ENCODE assay signal across 27 cellular contexts in the genomic region with DNA sequence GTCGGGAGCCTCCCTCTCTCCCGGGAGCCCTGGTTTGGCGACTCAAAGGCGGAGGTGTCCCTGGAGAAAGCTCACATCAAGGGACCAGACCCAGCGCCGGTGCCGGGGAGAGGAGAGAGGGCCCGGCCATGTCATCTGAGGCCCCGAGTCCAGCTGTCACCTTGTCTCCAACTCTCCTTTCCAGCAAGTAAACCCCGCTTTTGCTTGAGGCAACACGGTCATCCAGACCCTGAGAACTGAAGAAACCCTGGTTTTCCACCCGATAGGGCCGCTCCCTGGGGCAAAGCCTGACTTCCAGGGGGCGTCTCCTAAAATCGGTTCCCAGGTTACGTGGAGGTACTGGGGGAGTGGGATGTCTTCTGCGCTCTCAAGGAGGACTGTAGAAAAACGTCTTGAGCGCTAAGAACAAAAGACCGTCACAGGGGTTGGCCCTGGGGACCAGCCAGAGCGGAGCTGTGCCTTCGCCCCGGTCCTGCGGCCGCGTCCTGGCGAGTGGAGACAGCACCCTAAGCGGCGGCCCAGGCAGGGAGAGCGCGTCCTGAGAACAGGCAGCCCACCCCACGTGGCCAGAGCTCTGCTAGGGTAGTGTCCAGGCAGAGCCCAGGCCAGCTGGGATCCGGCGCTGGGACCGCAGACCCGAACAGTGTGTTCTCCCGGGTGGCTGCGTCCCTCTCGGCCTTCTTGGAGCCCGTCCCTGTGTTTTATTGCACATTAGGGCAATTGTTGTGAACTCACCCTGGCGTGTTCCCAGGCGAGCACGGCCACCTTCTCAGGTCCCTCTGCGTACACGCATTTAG. TPM values are rescaled to one million over a fixed set of nuclear protein-coding genes. Genes with fewer than 3 reads are reported as not detected.
DNase-seq lines count a peak whose midpoint lies in the region; ATAC-seq, FAIRE-seq and TF ChIP-seq lines count a peak whose summit lies in the region.
"Had no signal": no experiment of that assay in that cellular context is flagged by ENCODE, and none has a peak within 500 bp of the region (broad histone marks: within the 10 kb centered on the region; RNA-seq: fewer than 3 reads in every experiment).

No MANE protein-coding gene starts in this region.

- CTCF ChIA-PET in HepG2 (lab: Yijun Ruan, JAX; ENCODE audit: low intra/inter-chr PET ratio, low total read pairs): no interaction called here

- POLR2A ChIA-PET in HepG2 (lab: Yijun Ruan, JAX): no interaction called here

- H3K4me2 ChIP-seq in HepG2 (ENCODE audit: low read depth, low read length): no peak overlapping the region

- H3K79me2 ChIP-seq in HepG2 (ENCODE audit: insufficient read depth, low read length): no peaks in the 10 kb centered on the region

- no peak overlapping the region for H3K27ac ChIP-seq in HepG2 (ENCODE audit: extremely low read length, insufficient read depth, low read length)
- H3K27ac ChIP-seq: 22Rv1, RWPE1 had no signal

- no peak for TF ChIP-seq POLR2A in HepG2 (IDR thresholded peaks at IDR 0.05; ENCODE audit: insufficient read depth in 1 of 2, low read depth in 2 of 2, low read length in 2 of 2)

- H3K27ac Mint-ChIP-seq in activated CD4-positive, alpha-beta T cell treated with anti-CD3 and anti-CD28 coated beads, Interleukin-2, amount 10 ng/mL, durations not matched to agents 24 days and 14 days: no peak overlapping the region
- H3K27ac Mint-ChIP-seq: CD14-positive monocyte; CD8-positive, alpha-beta memory T cell had no signal

- H3K4me1 ChIP-seq in HepG2 (ENCODE audit: insufficient read depth, low read length): no peaks in the 10 kb centered on the region

- no peak for TF ChIP-seq CTCF in HepG2 (CRISPR knock-in tag; IDR thresholded peaks at IDR 0.05)

- no peak overlapping the region for H3K4me3 Mint-ChIP-seq in activated CD4-positive, alpha-beta T cell treated with anti-CD3 and anti-CD28 coated beads, Interleukin-2, amount 10 ng/mL, durations not matched to agents 24 days and 14 days
- H3K4me3 Mint-ChIP-seq: CD14-positive monocyte had no signal

- H3K9me3 ChIP-seq in HepG2 (ENCODE audit: low read length): 0 out of 2 replicates have a peak, but pooled peaks cover 4% of the 10 kb centered on the region
- H3K9me3 ChIP-seq: BE2C had no signal

- no peak overlapping the region for H3K9ac ChIP-seq in HepG2 (ENCODE audit: insufficient read depth, low read depth, low read length)

- no peaks in the 10 kb centered on the region for H3K36me3 Mint-ChIP-seq in activated CD4-positive, alpha-beta T cell treated with anti-CD3 and anti-CD28 coated beads, Interleukin-2, amount 10 ng/mL, durations not matched to agents 24 days and 14 days (ENCODE audit: low read depth)
- H3K36me3 Mint-ChIP-seq: CD14-positive monocyte had no signal

- no peak overlapping the region for H2AFZ ChIP-seq in HepG2 (ENCODE audit: low read length)

- TF ChIP-seq RAD21 in HepG2 (CRISPR knock-in tag; IDR thresholded peaks at IDR 0.05): no peak

- intact Hi-C loops in activated CD4-positive, alpha-beta T cell treated with anti-CD3 and anti-CD28 coated beads, Interleukin-2, amount 10 ng/mL, durations not matched to agents 24 days and 14 days (cut with micrococcal nuclease): no loop called here
- intact Hi-C loops in HepG2 (cut with micrococcal nuclease; ENCODE audit: unreplicated experiment): no loop called here

- H3K27me3 Mint-ChIP-seq in activated CD4-positive, alpha-beta T cell treated with anti-CD3 and anti-CD28 coated beads, Interleukin-2, amount 10 ng/mL, durations not matched to agents 24 days and 14 days: no peaks in the 10 kb centered on the region

- BruUV-seq in HepG2 (replicated peaks; lab: Mats Ljungman, UMichigan): no TSS peak

- H3K4me1 Mint-ChIP-seq in activated CD4-positive, alpha-beta T cell treated with anti-CD3 and anti-CD28 coated beads, Interleukin-2, amount 10 ng/mL, durations not matched to agents 24 days and 14 days: no peaks in the 10 kb centered on the region
- H3K4me1 Mint-ChIP-seq: CD14-positive monocyte; CD8-positive, alpha-beta memory T cell had no signal

- H3K27me3 ChIP-seq in HepG2 (ENCODE audit: control insufficient read depth in 1 of 2, insufficient read depth in 2 of 2, low read length in 2 of 2): peaks cover 3 to 52% of the 10 kb centered on the region in 2 experiments; a peak in 3 of 5 replicates
- H3K27me3 ChIP-seq: BE2C had no signal

- no peak overlapping the region for H3K4me3 ChIP-seq in HepG2 (replicated peaks in 1 of 3; ENCODE audit: insufficient read depth in 1 of 3, low read depth in 2 of 3, low read length in 3 of 3)
- H3K4me3 ChIP-seq: K562 had no signal

- H3K9me3 Mint-ChIP-seq in activated CD4-positive, alpha-beta T cell treated with anti-CD3 and anti-CD28 coated beads, Interleukin-2, amount 10 ng/mL, durations not matched to agents 24 days and 14 days: no peaks in the 10 kb centered on the region

- no peaks in the 10 kb centered on the region for H4K20me1 ChIP-seq in HepG2 (ENCODE audit: insufficient read depth, low read length)

- ATAC-seq in HepG2 (peak; percentile 27; the same call in 2 of the 3 replicates), HG02610 (IDR thresholded peaks at IDR 0.05; ENCODE audit: unreplicated experiment) (no peak), HG03108 (IDR thresholded peaks at IDR 0.05; ENCODE audit: unreplicated experiment) (no peak)
- ATAC-seq: HCT116, K562 had no signal

- WGBS in HepG2 (ENCODE audit: low lambda C conversion rate): 53% methylated on average over 35 of the region's 45 CpGs

- FAIRE-seq in HTR-8/SVneo (lab: Jason Lieb, UNC) (peak; percentile 4), HepG2 (lab: Jason Lieb, UNC) (no peak)
- FAIRE-seq: GM12892, H1, K562 had no signal

- H3K36me3 ChIP-seq in HepG2 (replicated peaks in 1 of 2; ENCODE audit: control insufficient read depth in 1 of 2, insufficient read depth in 2 of 2, low read length in 2 of 2): no peaks in the 10 kb centered on the region
- H3K36me3 ChIP-seq: BE2C had no signal

- no peak for TF ChIP-seq EP300 in HepG2 (IDR thresholded peaks at IDR 0.05; ENCODE audit: low read depth in 2 of 2, low read length in 2 of 2)
- TF ChIP-seq EP300 in HepG2 (CRISPR knock-in tag; IDR thresholded peaks at IDR 0.05; ENCODE audit: borderline replicate concordance): no peak

- peak; percentile 41 for DNase-seq in activated CD4-positive, alpha-beta T cell treated with anti-CD3 and anti-CD28 coated beads, Interleukin-2, amount 10 ng/mL, durations not matched to agents 24 days and 14 days
- no peak for DNase-seq in activated CD4-positive, alpha-beta T cell treated with anti-CD3 and anti-CD28 coated beads, Interleukin-2, amount 50 U/mL, for 4 hours
- no peak for DNase-seq in HTR-8/SVneo (ENCODE audit: insufficient read length, low spot score)
- DNase-seq in HepG2 (ENCODE audit: low spot score): no peak
- DNase-seq in stimulated activated CD8-positive, alpha-beta memory T cell treated with anti-CD3 and anti-CD28 coated beads, Interleukin-4, amount 100 ng/mL, for 48 hours: peak; percentile 16
- no peak for DNase-seq in NCI-H128 (lab: John Stamatoyannopoulos, UW; ENCODE audit: unreplicated experiment)
- DNase-seq: ACHN; BE2C; CD8-positive, alpha-beta memory T cell; DMS 273 treated with DMSO at 0.1 percent for 48 hours; DMS79; GF-D8; MV-4-11; NCI-H1105; NCI-H2029; NCI-H2227 treated with DMSO at 0.1 percent for 48 hours; NCI-H526 treated with DMSO at 0.1 percent for 48 hours; SHP77 had no signal

- in situ Hi-C loops in HepG2 (cut with HindIII; ENCODE audit: extremely low pct_ligation_motif_present, low pct_unique_long_range_greater_than_20kb): no loop called here

TF ChIP-seq in HepG2, 621 proteins besides CTCF, POLR2A, EP300 and RAD21 (continues in another document):
- no peak for TF ChIP-seq NFE2 (CRISPR knock-in tag; IDR thresholded peaks at IDR 0.05)

RNA-seq across cellular contexts. Expression of a gene that starts 55.7 kb away (rescaled TPM):
- total RNA-seq in activated CD4-positive, alpha-beta T cell treated with anti-CD3 and anti-CD28 coated beads, Interleukin-2, amount 10 ng/mL, durations not matched to agents 24 days and 14 days: 21.5 and 25.1 TPM in 2 replicates
- total RNA-seq in HepG2 (2016; rRNA removed; fragmentation: Illumina TruSeq; extraction: Trizol): 39.7 and 45.9 TPM in 2 replicates
- 26.8 and 30.8 TPM in 2 replicates for total RNA-seq in HepG2 (2016; cell fraction: cytosol; rRNA removed; fragmentation: Illumina TruSeq; extraction: Trizol; ENCODE audit: low read depth)
- total RNA-seq in HepG2 (2016; cell fraction: insoluble cytoplasmic fraction; rRNA removed; fragmentation: Illumina TruSeq; extraction: Trizol): 36.9 and 47.1 TPM in 2 replicates
- 43.7 and 45.0 TPM in 2 replicates for total RNA-seq in HepG2 (2016; cell fraction: membrane; rRNA removed; fragmentation: Illumina TruSeq; extraction: Trizol)
- total RNA-seq in HepG2 (2016; cell fraction: nucleus; rRNA removed; fragmentation: Illumina TruSeq; extraction: Trizol): 27.3 and 30.5 TPM in 2 replicates
- 32.1 and 49.4 TPM in 2 replicates for polyA plus RNA-seq in HepG2 (2011; rRNA removed)
- polyA plus RNA-seq in HepG2 (2011; cell fraction: cytosol; rRNA removed): 33.5 and 39.5 TPM in 2 replicates
- polyA plus RNA-seq in HepG2 (2011; cell fraction: nucleus; rRNA removed): 29.6 and 38.2 TPM in 2 replicates
- polyA plus RNA-seq in HepG2 (2012): 36.5 and 48.1 TPM in 2 replicates
- polyA plus RNA-seq in HepG2 (2016; cell fraction: cytosol; fragmentation: Illumina TruSeq; extraction: Trizol; ENCODE audit: low read depth): 37.2 and 42.5 TPM in 2 replicates
- polyA plus RNA-seq in HepG2 (2016; cell fraction: insoluble cytoplasmic fraction; fragmentation: Illumina TruSeq; extraction: Trizol; ENCODE audit: low read depth): 36.2 and 38.9 TPM in 2 replicates
- polyA plus RNA-seq in HepG2 (2016; cell fraction: membrane; fragmentation: Illumina TruSeq; extraction: Trizol; ENCODE audit: low read depth): 38.3 and 46.2 TPM in 2 replicates
- polyA plus RNA-seq in HepG2 (2016; cell fraction: nucleus; fragmentation: Illumina TruSeq; extraction: Trizol; ENCODE audit: insufficient read depth, low read depth): 49.7 and 63.7 TPM in 2 replicates
- polyA minus RNA-seq in HepG2 (2011; rRNA and poly(A)+ RNA removed; ENCODE audit: low replicate concordance): 19.9 and 51.6 TPM in 2 replicates
- 14.5 and 14.9 TPM in 2 replicates for polyA minus RNA-seq in HepG2 (2011; cell fraction: cytosol; rRNA and poly(A)+ RNA removed)
- polyA minus RNA-seq in HepG2 (2011; cell fraction: nucleus; rRNA and poly(A)+ RNA removed): 39.4 and 50.0 TPM in 2 replicates

Comparison
In these comparisons a context has a peak if more than half of its experiments do, and no peak if none do; other contexts are left out.
1. DNase-seq: peak in activated CD4-positive, alpha-beta T cell treated with anti-CD3 and anti-CD28 coated beads, Interleukin-2, amount 10 ng/mL, durations not matched to agents 24 days and 14 days (single experiment) and stimulated activated CD8-positive, alpha-beta memory T cell treated with anti-CD3 and anti-CD28 coated beads, Interleukin-4, amount 100 ng/mL, for 48 hours (single experiment); none in activated CD4-positive, alpha-beta T cell treated with anti-CD3 and anti-CD28 coated beads, Interleukin-2, amount 50 U/mL, for 4 hours (0 of 2), HTR-8/SVneo (single experiment), HepG2 (single experiment) and NCI-H128 (single experiment).